Comparison of ENCODE assay signal across 20 cellular contexts in the genomic region with DNA sequence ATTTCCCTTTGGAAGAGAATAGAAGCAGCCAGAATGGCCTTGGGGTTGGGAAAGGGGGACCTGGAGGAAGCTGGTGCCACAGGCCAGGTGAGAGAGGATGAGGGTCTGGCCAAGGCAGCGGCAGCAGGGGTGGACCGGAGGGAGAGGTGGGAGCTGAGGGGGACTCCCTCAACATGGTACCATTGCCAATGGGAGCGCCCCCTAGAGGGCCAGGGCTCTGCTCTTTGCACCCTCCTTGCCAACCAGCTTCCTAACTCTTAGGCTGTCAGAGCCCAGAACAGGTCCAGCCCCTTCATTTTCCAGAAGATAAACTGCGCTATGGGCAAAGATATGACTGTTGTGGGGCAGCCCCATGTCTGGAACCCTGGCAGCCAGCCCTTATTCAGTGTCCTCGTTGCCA.
DNase-seq lines count a peak whose midpoint lies in the region; ATAC-seq and TF ChIP-seq lines count a peak whose summit lies in the region.
"Had no signal": no experiment of that assay in that cellular context is flagged by ENCODE, and none has a peak within 500 bp of the region (broad histone marks: within the 10 kb centered on the region; RNA-seq: fewer than 3 reads in every experiment).

No MANE protein-coding gene starts in this region.

- no peak for ATAC-seq in HG03342 (IDR thresholded peaks at IDR 0.05; ENCODE audit: unreplicated experiment)
- no peak for ATAC-seq in GM18907 (IDR thresholded peaks at IDR 0.05; ENCODE audit: unreplicated experiment)
- ATAC-seq: effector memory CD8-positive, alpha-beta T cell; left lobe of liver had no signal

- no peaks in the 10 kb centered on the region for H3K36me3 ChIP-seq in OCI-LY3 (replicated peaks; ENCODE audit: low read depth, low read length)
- H3K36me3 ChIP-seq: SJCRH30 had no signal

- H4K20me1 ChIP-seq in OCI-LY3 (ENCODE audit: insufficient read depth, low read length): no peaks in the 10 kb centered on the region

- peak; percentile 8 for TF ChIP-seq CTCF in AG09309 (IDR thresholded peaks at IDR 0.05; ENCODE audit: control insufficient read depth, insufficient read depth, low read depth, low read length, missing control alignments)
- TF ChIP-seq CTCF in GM12875 (IDR thresholded peaks at IDR 0.05; ENCODE audit: borderline replicate concordance, insufficient read depth, low read depth, low read length): peak; percentile 38; the same call in 1 of the 2 replicates
- TF ChIP-seq CTCF in OCI-LY3 (IDR thresholded peaks at IDR 0.05; ENCODE audit: low read depth, low read length): peak; percentile 41
- TF ChIP-seq CTCF in fibroblast of mammary gland (conservative IDR thresholded peaks at IDR 0.05; ENCODE audit: control insufficient read depth, insufficient read depth, low read depth, low read length): peak; percentile 3

- H3K27me3 ChIP-seq in OCI-LY3 (ENCODE audit: low read depth, low read length): peaks cover 7% of the 10 kb centered on the region
- H3K27me3 ChIP-seq: SJCRH30 had no signal

- H2AFZ ChIP-seq in OCI-LY3 (ENCODE audit: low read depth, low read length): no peak overlapping the region

- H3K4me3 ChIP-seq in AG09309 (ENCODE audit: control insufficient read depth, low read depth, low read length): no peak overlapping the region
- H3K4me3 ChIP-seq in GM12875 (ENCODE audit: low read depth, low read length): no peak overlapping the region
- H3K4me3 ChIP-seq in OCI-LY3 (ENCODE audit: low read length): no peak overlapping the region
- H3K4me3 ChIP-seq in fibroblast of mammary gland (ENCODE audit: control insufficient read depth, low read depth, low read length): no peak overlapping the region
- H3K4me3 ChIP-seq: SJCRH30 had no signal

- H3K9me3 ChIP-seq in OCI-LY3 (ENCODE audit: insufficient read depth, low read length): no peaks in the 10 kb centered on the region
- H3K9me3 ChIP-seq: SJCRH30 had no signal

- no peak overlapping the region for H3K4me2 ChIP-seq in OCI-LY3 (ENCODE audit: low read length)

- H3K27ac ChIP-seq in OCI-LY3 (ENCODE audit: low read length): no peak overlapping the region
- H3K27ac ChIP-seq: SJCRH30 had no signal

- no peaks in the 10 kb centered on the region for H3K4me1 ChIP-seq in OCI-LY3 (ENCODE audit: low read length)
- H3K4me1 ChIP-seq: SJCRH30 had no signal

- no peaks in the 10 kb centered on the region for H3K79me2 ChIP-seq in OCI-LY3 (ENCODE audit: low read length)

- DNase-seq in AG09309 (ENCODE audit: low read depth): no peak
- no peak for DNase-seq in fibroblast of mammary gland (ENCODE audit: low read depth)
- DNase-seq in retina: no peak
- no peak for DNase-seq in NCI-H187 treated with DMSO at 0.1 percent for 48 hours (lab: John Stamatoyannopoulos, UW)
- DNase-seq: activated CD4-positive, alpha-beta T cell treated with anti-CD3 and anti-CD28 coated beads, Interleukin-2, amount 10 ng/mL, durations not matched to agents 24 days and 14 days; activated naive CD4-positive, alpha-beta T cell treated with Interleukin-2 at 50 U/mL for 16 hours; anterior cingulate cortex; CD8-positive, alpha-beta memory T cell; DMS79 treated with DMSO at 0.1 percent for 48 hours; effector memory CD8-positive, alpha-beta T cell; Kasumi-1; NCI-H1694 treated with DMSO at 0.1 percent for 48 hours; occipital lobe; SJCRH30; T-helper 9 cell had no signal

- no peak overlapping the region for H3K9ac ChIP-seq in OCI-LY3 (ENCODE audit: low read length)
